In genomic region chr17:13576661-13577526, GRCh38 we compare ENCODE assay signal across 24 cellular contexts. TPM values are rescaled to one million over a fixed set of nuclear protein-coding genes. Genes with fewer than 3 reads are reported as not detected.
DNase-seq lines count a peak whose midpoint lies in the region; ATAC-seq and TF ChIP-seq lines count a peak whose summit lies in the region.
"Had no signal": no experiment of that assay in that cellular context is flagged by ENCODE, and none has a peak within 500 bp of the region (broad histone marks: within the 10 kb centered on the region; RNA-seq: fewer than 3 reads in every experiment).

No MANE protein-coding gene starts in this region.

- no peak overlapping the region for H3K4me3 Mint-ChIP-seq in GM23338
- no peak overlapping the region for H3K4me3 Mint-ChIP-seq in CD14-positive monocyte
- H3K4me3 Mint-ChIP-seq: nephron had no signal

- H3K4me3 ChIP-seq in GM23338, result no peak overlapping the region
- H3K4me3 ChIP-seq in Karpas-422 (ENCODE audit: low read length), result no peak overlapping the region
- no peak overlapping the region for H3K4me3 ChIP-seq in right lobe of liver
- H3K4me3 ChIP-seq: BLaER1, psoas muscle, vagina had no signal

- no peaks in the 10 kb centered on the region for H3K9me3 ChIP-seq in Karpas-422 (ENCODE audit: low read length)
- no peaks in the 10 kb centered on the region for H3K9me3 ChIP-seq in right lobe of liver
- H3K9me3 ChIP-seq: psoas muscle, vagina had no signal

- H3K9me3 Mint-ChIP-seq in GM23338, result peaks cover 27% of the 10 kb centered on the region
- H3K9me3 Mint-ChIP-seq in CD14-positive monocyte, result peaks cover 0 to 8% (median 3%) of the 10 kb centered on the region in 7 donors

- H2AFZ ChIP-seq in GM23338 (no peak overlapping the region), Karpas-422 (ENCODE audit: low read length) (no peak overlapping the region)

- intact Hi-C loops in right lobe of liver (cut with DNase I), result no loop called here
- intact Hi-C loops in CD14-positive monocyte (cut with micrococcal nuclease), result no loop called here

- H3K36me3 Mint-ChIP-seq in GM23338 (ENCODE audit: low read depth) (peaks cover 36% of the 10 kb centered on the region), CD14-positive monocyte (no peaks in the 10 kb centered on the region)

- H3K27me3 Mint-ChIP-seq in GM23338 (ENCODE audit: insufficient read depth, low read depth, poor library complexity) (peaks cover 2% of the 10 kb centered on the region), CD14-positive monocyte (ENCODE audit: low read depth in 3 of 3) (peaks cover 2 to 10% (median 3%) of the 10 kb centered on the region in 3 donors)

- H3K27ac ChIP-seq in GM23338 (ENCODE audit: low read depth) (peak overlapping the region; percentile 48; the same call in 1 of the 2 replicates), Karpas-422 (ENCODE audit: low read length) (no peak overlapping the region), right lobe of liver (no peak overlapping the region), substantia nigra (ENCODE audit: low read depth, low read length, poor library complexity, severe bottlenecking) (no peak overlapping the region)
- H3K27ac ChIP-seq: BLaER1, psoas muscle, vagina had no signal

- H3K27me3 ChIP-seq in GM23338 (ENCODE audit: insufficient read depth) (no peaks in the 10 kb centered on the region), Karpas-422 (ENCODE audit: low read length) (no peaks in the 10 kb centered on the region), right lobe of liver (no peaks in the 10 kb centered on the region)
- H3K27me3 ChIP-seq: BLaER1, vagina had no signal

- peaks cover 30% of the 10 kb centered on the region for H3K4me1 Mint-ChIP-seq in GM23338
- H3K4me1 Mint-ChIP-seq in CD14-positive monocyte, result no peaks in the 10 kb centered on the region

- H3K27ac Mint-ChIP-seq in GM23338 (no peak overlapping the region), CD14-positive monocyte (no peak overlapping the region)

- H4K20me1 ChIP-seq in GM23338 (replicated peaks; ENCODE audit: insufficient read depth) (no peaks in the 10 kb centered on the region), Karpas-422 (ENCODE audit: insufficient read depth, low read depth, low read length) (no peaks in the 10 kb centered on the region)
- H4K20me1 ChIP-seq: BLaER1 had no signal

- H3F3A ChIP-seq in GM23338 (replicated peaks; ENCODE audit: low read depth), result no peaks in the 10 kb centered on the region

- DNase-seq in GM23338 (ENCODE audit: low spot score) (no peak), Karpas-422 (peak; percentile 58), right lobe of liver (no peak), CD14-positive monocyte (ENCODE audit: low spot score) (no peak), substantia nigra (lab: John Stamatoyannopoulos, UW) (no peak)
- DNase-seq: activated CD4-positive, alpha-beta T cell treated with anti-CD3 and anti-CD28 coated beads, Interleukin-2, amount 50 U/mL, for 1 hour; activated naive CD4-positive, alpha-beta T cell; anterior cingulate cortex; DMS153; hippocampal formation; KG1; mesenchymal stem cell; NCI-H1417 treated with DMSO at 0.1 percent for 48 hours; NCI-H2171 treated with DMSO at 0.1 percent for 48 hours; NCI-H774; psoas muscle; small intestine; stimulated activated CD4-positive, alpha-beta T cell treated with anti-CD3 and anti-CD28 coated beads, Interleukin-4, amount 100 ng/mL, for 24 hours; T-helper 1 cell had no signal

- H3K79me2 ChIP-seq in GM23338 (replicated peaks; ENCODE audit: insufficient read depth), result no peaks in the 10 kb centered on the region; the same call in 1 of the 2 replicates
- H3K79me2 ChIP-seq in Karpas-422 (ENCODE audit: low read length), result no peaks in the 10 kb centered on the region

- WGBS in right lobe of liver (ENCODE audit: insufficient coverage, low coverage, low lambda C conversion rate, missing lambda C conversion rate), result 57% methylated on average over 3 of the region's 3 CpGs

- H3K4me1 ChIP-seq in GM23338 (ENCODE audit: insufficient read depth), result peaks cover 21% of the 10 kb centered on the region
- H3K4me1 ChIP-seq in Karpas-422 (ENCODE audit: low read length), result no peaks in the 10 kb centered on the region
- H3K4me1 ChIP-seq in right lobe of liver, result no peaks in the 10 kb centered on the region
- H3K4me1 ChIP-seq: BLaER1, psoas muscle had no signal

- H3K4me2 ChIP-seq in GM23338 (peak overlapping the region; percentile 36), Karpas-422 (ENCODE audit: low read depth, low read length, poor library complexity, severe bottlenecking) (no peak overlapping the region)
- H3K4me2 ChIP-seq: BLaER1 had no signal

- peaks cover 9% of the 10 kb centered on the region for H3K9me2 ChIP-seq in GM23338 (ENCODE audit: insufficient read depth)
- no peaks in the 10 kb centered on the region for H3K9me2 ChIP-seq in Karpas-422 (replicated peaks; ENCODE audit: insufficient read depth, low read length)

- ATAC-seq in GM23338 (no peak), SK-N-SH treated with all-trans-retinoic acid at 6 μM for 48 hours (peak; percentile 58; the same call in 2 of the 3 replicates), right lobe of liver (no peak), HG02588 (IDR thresholded peaks at IDR 0.05; ENCODE audit: unreplicated experiment) (no peak)
- ATAC-seq: psoas muscle had no signal

- TF ChIP-seq CTCF in GM23338 (conservative IDR thresholded peaks at IDR 0.05; ENCODE audit: low read depth in 2 of 2), result peak; percentile 33 to 41; a peak in 3 of 4 replicates
- TF ChIP-seq CTCF in right lobe of liver (IDR thresholded peaks at IDR 0.05), result peak in 3 of 4 donors; percentile 16 to 22 (median 16)
- TF ChIP-seq CTCF in CD14-positive monocyte (IDR thresholded peaks at IDR 0.05), result no peak

- no peak overlapping the region for H3K9ac ChIP-seq in Karpas-422 (ENCODE audit: low read length)
- H3K9ac ChIP-seq: BLaER1 had no signal

- no peak for TF ChIP-seq POLR2A in right lobe of liver (IDR thresholded peaks at IDR 0.05)

- H3K36me3 ChIP-seq in GM23338 (ENCODE audit: insufficient read depth) (no peaks in the 10 kb centered on the region), Karpas-422 (ENCODE audit: insufficient read depth, low read length) (no peaks in the 10 kb centered on the region), right lobe of liver (no peaks in the 10 kb centered on the region)
- H3K36me3 ChIP-seq: BLaER1, vagina had no signal

TF ChIP-seq in GM23338, 12 proteins besides CTCF, POLR2A, EP300 and RAD21:
- TF ChIP-seq EZH2 (IDR thresholded peaks at IDR 0.05; ENCODE audit: low read depth, unreplicated experiment), result no peak
- TF ChIP-seq ZNF114 (CRISPR knock-in tag; IDR thresholded peaks at IDR 0.05), result no peak
- no peak for TF ChIP-seq STAT1 (IDR thresholded peaks at IDR 0.05; ENCODE audit: unreplicated experiment)
- TF ChIP-seq NANOG (IDR thresholded peaks at IDR 0.05; ENCODE audit: borderline replicate concordance), result no peak

TF ChIP-seq in SK-N-SH treated with all-trans-retinoic acid at 6 μM for 48 hours, 23 proteins besides CTCF, POLR2A, EP300 and RAD21 (continues in another document):
- no peak for TF ChIP-seq ARNTL (CRISPR knock-in tag; IDR thresholded peaks at IDR 0.05; ENCODE audit: borderline replicate concordance, low read depth)
- no peak for TF ChIP-seq GLIS3 (CRISPR knock-in tag; IDR thresholded peaks at IDR 0.05)
- TF ChIP-seq ZNF565 (CRISPR knock-in tag; conservative IDR thresholded peaks at IDR 0.05; ENCODE audit: low read depth), result no peak
- TF ChIP-seq SNAI2 (CRISPR knock-in tag; IDR thresholded peaks at IDR 0.05), result no peak
- no peak for TF ChIP-seq ZFP3 (CRISPR knock-in tag; IDR thresholded peaks at IDR 0.05)
- TF ChIP-seq PPARA (CRISPR knock-in tag; IDR thresholded peaks at IDR 0.05; ENCODE audit: borderline replicate concordance), result no peak
- TF ChIP-seq RARB (CRISPR knock-in tag; IDR thresholded peaks at IDR 0.05), result no peak
- TF ChIP-seq CSDC2 (CRISPR knock-in tag; IDR thresholded peaks at IDR 0.05), result no peak
- no peak for TF ChIP-seq OSR1 (CRISPR knock-in tag; IDR thresholded peaks at IDR 0.05)
- no peak for TF ChIP-seq ZNF70 (CRISPR knock-in tag; IDR thresholded peaks at IDR 0.05)
- no peak for TF ChIP-seq ZNF8 (CRISPR knock-in tag; IDR thresholded peaks at IDR 0.05)
- TF ChIP-seq ESRRG (CRISPR knock-in tag; IDR thresholded peaks at IDR 0.05), result no peak
- TF ChIP-seq TSHZ2 (CRISPR knock-in tag; IDR thresholded peaks at IDR 0.05), result no peak

RNA-seq across cellular contexts. Expression of gene HS3ST3A1, which starts 24.8 kb away (rescaled TPM):
- total RNA-seq in GM23338 (2014; rRNA removed; shearing (Covaris generic)), result 17.6 and 24.1 TPM in 2 replicates
- polyA plus RNA-seq in GM23338 (2016; fragmentation: Nextera tagmentation; extraction: Ambion mirVana) (5.4 and 6.1 TPM in 2 replicates), CD14-positive monocyte (not detected)
- total RNA-seq in Karpas-422 (2014; rRNA removed; shearing (Covaris generic); ENCODE audit: low replicate concordance), result not detected in 2 replicates
- 10 to 100 TPM in 1 of 6 experiments, 1 to 10 TPM in 5; 4.0 to 10.1 (median 5.1) TPM for total RNA-seq in right lobe of liver
